Comparison of ENCODE assay signal across 9 cellular contexts in genomic region chr1:228809621-228810313, GRCh38.
DNase-seq lines count a peak whose midpoint lies in the region; ATAC-seq lines count a peak whose summit lies in the region.
"Had no signal": no experiment of that assay in that cellular context is flagged by ENCODE, and none has a peak within 500 bp of the region (broad histone marks: within the 10 kb centered on the region; RNA-seq: fewer than 3 reads in every experiment).

No MANE protein-coding gene starts in this region.

- H3K27me3 Mint-ChIP-seq in activated naive CD4-positive, alpha-beta T cell treated with anti-CD3 and anti-CD28 coated beads, Interleukin-2, amount 10 ng/mL, durations not matched to agents 7 days and 5 days = no peaks in the 10 kb centered on the region
- no peaks in the 10 kb centered on the region for H3K27me3 Mint-ChIP-seq in activated T-cell treated with anti-CD3 and anti-CD28 coated beads, Interleukin-2, amount 50 U/mL, for 72 hours (ENCODE audit: low read depth)
- H3K27me3 Mint-ChIP-seq in stimulated activated naive CD8-positive, alpha-beta T cell treated with anti-CD3 and anti-CD28 coated beads, Interleukin-15, amount 100 ng/mL, for 72 hours = no peaks in the 10 kb centered on the region

- peaks cover 5% of the 10 kb centered on the region for H3K9me3 Mint-ChIP-seq in activated naive CD4-positive, alpha-beta T cell treated with anti-CD3 and anti-CD28 coated beads, Interleukin-2, amount 10 ng/mL, durations not matched to agents 7 days and 5 days
- H3K9me3 Mint-ChIP-seq in activated T-cell treated with anti-CD3 and anti-CD28 coated beads, Interleukin-2, amount 50 U/mL, for 72 hours = peaks cover 0 to 3% of the 10 kb centered on the region in 2 donors
- H3K9me3 Mint-ChIP-seq in stimulated activated naive CD8-positive, alpha-beta T cell treated with anti-CD3 and anti-CD28 coated beads, Interleukin-15, amount 100 ng/mL, for 72 hours = peaks cover 6% of the 10 kb centered on the region in 2 donors

- peak; percentile 39 to 51 for ATAC-seq in activated T-cell treated with anti-CD3 and anti-CD28 coated beads, Interleukin-2, amount 50 U/mL, for 72 hours (replicated peaks in 1 of 2)
- ATAC-seq in left colon (peak; percentile 86), HG02840 (IDR thresholded peaks at IDR 0.05; ENCODE audit: low FRiP score, unreplicated experiment) (no peak)
- ATAC-seq in stimulated activated naive CD8-positive, alpha-beta T cell treated with anti-CD3 and anti-CD28 coated beads, Interleukin-15, amount 100 ng/mL, for 72 hours = peak; percentile 51

- CTCF ChIA-PET in activated naive CD4-positive, alpha-beta T cell treated with anti-CD3 and anti-CD28 coated beads, Interleukin-2, amount 10 ng/mL, durations not matched to agents 7 days and 5 days (lab: Charles Lee) = no interaction called here

- intact Hi-C loops in left colon (cut with DNase I, micrococcal nuclease) = no loop called here

- peaks cover 12% of the 10 kb centered on the region for H3K36me3 Mint-ChIP-seq in activated naive CD4-positive, alpha-beta T cell treated with anti-CD3 and anti-CD28 coated beads, Interleukin-2, amount 10 ng/mL, durations not matched to agents 7 days and 5 days
- peaks cover 0 to 5% of the 10 kb centered on the region in 2 donors for H3K36me3 Mint-ChIP-seq in activated T-cell treated with anti-CD3 and anti-CD28 coated beads, Interleukin-2, amount 50 U/mL, for 72 hours (ENCODE audit: insufficient read depth in 2 of 2)

- peaks cover 77% of the 10 kb centered on the region for H3K4me1 Mint-ChIP-seq in activated naive CD4-positive, alpha-beta T cell treated with anti-CD3 and anti-CD28 coated beads, Interleukin-2, amount 10 ng/mL, durations not matched to agents 7 days and 5 days
- peaks cover 48% of the 10 kb centered on the region for H3K4me1 Mint-ChIP-seq in activated T-cell treated with anti-CD3 and anti-CD28 coated beads, Interleukin-2, amount 50 U/mL, for 72 hours (ENCODE audit: low read depth)
- peaks cover 49% of the 10 kb centered on the region for H3K4me1 Mint-ChIP-seq in stimulated activated naive CD8-positive, alpha-beta T cell treated with anti-CD3 and anti-CD28 coated beads, Interleukin-15, amount 100 ng/mL, for 72 hours

- no peak overlapping the region for H3K4me3 Mint-ChIP-seq in activated naive CD4-positive, alpha-beta T cell treated with anti-CD3 and anti-CD28 coated beads, Interleukin-2, amount 10 ng/mL, durations not matched to agents 7 days and 5 days
- H3K4me3 Mint-ChIP-seq in activated T-cell treated with anti-CD3 and anti-CD28 coated beads, Interleukin-2, amount 50 U/mL, for 72 hours = no peak overlapping the region
- peak overlapping the region; percentile 35 to 40 for H3K4me3 Mint-ChIP-seq in stimulated activated naive CD8-positive, alpha-beta T cell treated with anti-CD3 and anti-CD28 coated beads, Interleukin-15, amount 100 ng/mL, for 72 hours

- H3K27ac Mint-ChIP-seq in activated naive CD4-positive, alpha-beta T cell treated with anti-CD3 and anti-CD28 coated beads, Interleukin-2, amount 10 ng/mL, durations not matched to agents 7 days and 5 days = peak overlapping the region; percentile 92
- no peak overlapping the region for H3K27ac Mint-ChIP-seq in activated T-cell treated with anti-CD3 and anti-CD28 coated beads, Interleukin-2, amount 50 U/mL, for 72 hours
- peak overlapping the region; percentile 77 to 85 for H3K27ac Mint-ChIP-seq in stimulated activated naive CD8-positive, alpha-beta T cell treated with anti-CD3 and anti-CD28 coated beads, Interleukin-15, amount 100 ng/mL, for 72 hours

- DNase-seq in activated naive CD4-positive, alpha-beta T cell treated with anti-CD3 and anti-CD28 coated beads, Interleukin-2, amount 10 ng/mL, durations not matched to agents 7 days and 5 days = peak; percentile 53
- DNase-seq in activated naive CD4-positive, alpha-beta T cell treated with anti-CD3 and anti-CD28 coated beads, Interleukin-2, amount 50 U/mL, for 16 hours = no peak
- no peak for DNase-seq in activated T-cell treated with anti-CD3 and anti-CD28 coated beads, Interleukin-2, amount 50 U/mL, for 72 hours
- DNase-seq in left colon (peak; percentile 61 to 82), cerebellar nuclear complex (lab: John Stamatoyannopoulos, UW) (no peak), AG08396 (ENCODE audit: low spot score) (no peak)
- no peak for DNase-seq in stimulated activated naive CD8-positive, alpha-beta T cell treated with anti-CD3 and anti-CD28 coated beads, Interleukin-15, amount 100 ng/mL, for 72 hours
- DNase-seq: NCI-H345 had no signal

Comparison
In these comparisons a context has a peak if more than half of its experiments do, and no peak if none do; other contexts are left out.
1. DNase-seq: peak in activated naive CD4-positive, alpha-beta T cell treated with anti-CD3 and anti-CD28 coated beads, Interleukin-2, amount 10 ng/mL, durations not matched to agents 7 days and 5 days (single experiment) and left colon (2 of 2); none in activated naive CD4-positive, alpha-beta T cell treated with anti-CD3 and anti-CD28 coated beads, Interleukin-2, amount 50 U/mL, for 16 hours (single experiment), activated T-cell treated with anti-CD3 and anti-CD28 coated beads, Interleukin-2, amount 50 U/mL, for 72 hours (0 of 2), stimulated activated naive CD8-positive, alpha-beta T cell treated with anti-CD3 and anti-CD28 coated beads, Interleukin-15, amount 100 ng/mL, for 72 hours (0 of 2), cerebellar nuclear complex (0 of 2) and AG08396 (single experiment).
2. H3K4me3 Mint-ChIP-seq: peak in stimulated activated naive CD8-positive, alpha-beta T cell treated with anti-CD3 and anti-CD28 coated beads, Interleukin-15, amount 100 ng/mL, for 72 hours (2 of 2); none in activated naive CD4-positive, alpha-beta T cell treated with anti-CD3 and anti-CD28 coated beads, Interleukin-2, amount 10 ng/mL, durations not matched to agents 7 days and 5 days (single experiment) and activated T-cell treated with anti-CD3 and anti-CD28 coated beads, Interleukin-2, amount 50 U/mL, for 72 hours (0 of 2).